Comparison of ENCODE assay signal across 26 cellular contexts in the genomic region with DNA sequence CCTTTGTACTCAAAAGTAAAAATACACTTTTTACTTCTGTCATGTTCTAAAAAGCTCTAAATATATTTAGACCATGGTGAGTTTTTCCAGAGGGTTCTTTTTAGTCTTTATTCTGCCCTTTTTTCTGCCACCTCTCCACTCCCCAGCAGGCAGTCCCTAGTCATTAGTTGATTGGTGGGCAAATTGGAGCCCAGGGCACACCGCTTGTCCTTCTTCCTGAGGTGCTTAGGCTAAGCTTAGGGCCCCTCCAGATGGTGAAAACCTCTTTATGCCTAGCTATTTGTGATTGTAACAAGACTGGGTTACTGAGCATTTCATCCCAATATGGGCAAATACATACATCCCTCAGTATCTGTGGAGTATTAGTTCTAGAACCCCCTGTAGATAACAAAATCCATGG. TPM values are rescaled to one million over a fixed set of nuclear protein-coding genes. Genes with fewer than 3 reads are reported as not detected.
DNase-seq lines count a peak whose midpoint lies in the region; ATAC-seq and TF ChIP-seq lines count a peak whose summit lies in the region.
"Had no signal": no experiment of that assay in that cellular context is flagged by ENCODE, and none has a peak within 500 bp of the region (broad histone marks: within the 10 kb centered on the region; RNA-seq: fewer than 3 reads in every experiment).

No MANE protein-coding gene starts in this region.

- H3K36me3 Mint-ChIP-seq in activated CD4-positive, alpha-beta T cell treated with anti-CD3 and anti-CD28 coated beads, Interleukin-2, amount 10 ng/mL, durations not matched to agents 7 days and 5 days (ENCODE audit: low read depth), result peaks cover 2% of the 10 kb centered on the region
- peaks cover 11% of the 10 kb centered on the region for H3K36me3 Mint-ChIP-seq in activated naive CD8-positive, alpha-beta T cell treated with anti-CD3 and anti-CD28 coated beads, Interleukin-2, amount 10 ng/mL, durations not matched to agents 7 days and 5 days
- H3K36me3 Mint-ChIP-seq in activated naive CD8-positive, alpha-beta T cell treated with anti-CD3 and anti-CD28 coated beads for 36 hours, result peaks cover 7% of the 10 kb centered on the region
- H3K36me3 Mint-ChIP-seq in activated T-helper 1 cell treated with anti-CD3 and anti-CD28 coated beads, Interleukin-12 subunit alpha, Interleukin-12 subunit beta, Interleukin-2, Interleukin-4 antibody, amounts not matched to agents 30 ng/mL and 10 ng/mL and 1 ng/mL, durations not matched to agents 14 hours and 24 hours and 36 hours (ENCODE audit: low read depth), result peaks cover 4% of the 10 kb centered on the region
- H3K36me3 Mint-ChIP-seq in natural killer cell, result no peaks in the 10 kb centered on the region

- no peaks in the 10 kb centered on the region for H3K9me3 Mint-ChIP-seq in activated CD4-positive, alpha-beta T cell treated with anti-CD3 and anti-CD28 coated beads, Interleukin-2, amount 10 ng/mL, durations not matched to agents 7 days and 5 days
- H3K9me3 Mint-ChIP-seq in activated naive CD8-positive, alpha-beta T cell treated with anti-CD3 and anti-CD28 coated beads, Interleukin-2, amount 10 ng/mL, durations not matched to agents 7 days and 5 days, result peaks cover 3% of the 10 kb centered on the region
- no peaks in the 10 kb centered on the region for H3K9me3 Mint-ChIP-seq in activated naive CD8-positive, alpha-beta T cell treated with anti-CD3 and anti-CD28 coated beads for 36 hours
- no peaks in the 10 kb centered on the region for H3K9me3 Mint-ChIP-seq in activated T-helper 1 cell treated with anti-CD3 and anti-CD28 coated beads, Interleukin-12 subunit alpha, Interleukin-12 subunit beta, Interleukin-2, Interleukin-4 antibody, amounts not matched to agents 30 ng/mL and 10 ng/mL and 1 ng/mL, durations not matched to agents 14 hours and 24 hours and 36 hours
- H3K9me3 Mint-ChIP-seq in natural killer cell, result no peaks in the 10 kb centered on the region
- H3K9me3 Mint-ChIP-seq: CD8-positive, alpha-beta T cell; HFFc6 had no signal

- peak overlapping the region; percentile 8 for H3K4me3 Mint-ChIP-seq in activated CD4-positive, alpha-beta T cell treated with anti-CD3 and anti-CD28 coated beads, Interleukin-2, amount 10 ng/mL, durations not matched to agents 7 days and 5 days
- peak overlapping the region; percentile 65 for H3K4me3 Mint-ChIP-seq in activated naive CD8-positive, alpha-beta T cell treated with anti-CD3 and anti-CD28 coated beads, Interleukin-2, amount 10 ng/mL, durations not matched to agents 7 days and 5 days
- H3K4me3 Mint-ChIP-seq in activated naive CD8-positive, alpha-beta T cell treated with anti-CD3 and anti-CD28 coated beads for 36 hours, result no peak overlapping the region
- H3K4me3 Mint-ChIP-seq in activated T-helper 1 cell treated with anti-CD3 and anti-CD28 coated beads, Interleukin-12 subunit alpha, Interleukin-12 subunit beta, Interleukin-2, Interleukin-4 antibody, amounts not matched to agents 30 ng/mL and 10 ng/mL and 1 ng/mL, durations not matched to agents 14 hours and 24 hours and 36 hours, result peak overlapping the region; percentile 3
- H3K4me3 Mint-ChIP-seq in natural killer cell, result no peak overlapping the region
- H3K4me3 Mint-ChIP-seq: CD8-positive, alpha-beta T cell; HFFc6 had no signal

- H3K4me1 Mint-ChIP-seq in activated CD4-positive, alpha-beta T cell treated with anti-CD3 and anti-CD28 coated beads, Interleukin-2, amount 10 ng/mL, durations not matched to agents 7 days and 5 days, result peaks cover 16% of the 10 kb centered on the region
- peaks cover 18% of the 10 kb centered on the region for H3K4me1 Mint-ChIP-seq in activated naive CD8-positive, alpha-beta T cell treated with anti-CD3 and anti-CD28 coated beads, Interleukin-2, amount 10 ng/mL, durations not matched to agents 7 days and 5 days
- peaks cover 12% of the 10 kb centered on the region for H3K4me1 Mint-ChIP-seq in activated naive CD8-positive, alpha-beta T cell treated with anti-CD3 and anti-CD28 coated beads for 36 hours
- H3K4me1 Mint-ChIP-seq in activated T-helper 1 cell treated with anti-CD3 and anti-CD28 coated beads, Interleukin-12 subunit alpha, Interleukin-12 subunit beta, Interleukin-2, Interleukin-4 antibody, amounts not matched to agents 30 ng/mL and 10 ng/mL and 1 ng/mL, durations not matched to agents 14 hours and 24 hours and 36 hours (ENCODE audit: low read depth), result peaks cover 16% of the 10 kb centered on the region
- peaks cover 5 to 7% of the 10 kb centered on the region in 2 donors for H3K4me1 Mint-ChIP-seq in natural killer cell

- ATAC-seq in activated naive CD8-positive, alpha-beta T cell treated with anti-CD3 and anti-CD28 coated beads, Interleukin-2, amount 10 ng/mL, durations not matched to agents 7 days and 5 days (ENCODE audit: low read depth), result no peak
- ATAC-seq in HG03571 (IDR thresholded peaks at IDR 0.05; ENCODE audit: unreplicated experiment) (no peak), natural killer cell (no peak)
- ATAC-seq: A549; CD8-positive, alpha-beta T cell; GM12878; Right ventricle myocardium inferior had no signal

- TF ChIP-seq CTCF in natural killer cell (IDR thresholded peaks at IDR 0.05), result no peak

- H3K27ac Mint-ChIP-seq in activated CD4-positive, alpha-beta T cell treated with anti-CD3 and anti-CD28 coated beads, Interleukin-2, amount 10 ng/mL, durations not matched to agents 7 days and 5 days, result peak overlapping the region; percentile 32
- H3K27ac Mint-ChIP-seq in activated naive CD8-positive, alpha-beta T cell treated with anti-CD3 and anti-CD28 coated beads, Interleukin-2, amount 10 ng/mL, durations not matched to agents 7 days and 5 days, result peak overlapping the region; percentile 31
- no peak overlapping the region for H3K27ac Mint-ChIP-seq in activated naive CD8-positive, alpha-beta T cell treated with anti-CD3 and anti-CD28 coated beads for 36 hours
- H3K27ac Mint-ChIP-seq in activated T-helper 1 cell treated with anti-CD3 and anti-CD28 coated beads, Interleukin-12 subunit alpha, Interleukin-12 subunit beta, Interleukin-2, Interleukin-4 antibody, amounts not matched to agents 30 ng/mL and 10 ng/mL and 1 ng/mL, durations not matched to agents 14 hours and 24 hours and 36 hours, result peak overlapping the region; percentile 43
- H3K27ac Mint-ChIP-seq in natural killer cell, result no peak overlapping the region
- H3K27ac Mint-ChIP-seq: CD8-positive, alpha-beta T cell; HFFc6 had no signal

- POLR2A ChIA-PET in activated CD4-positive, alpha-beta T cell treated with anti-CD3 and anti-CD28 coated beads, Interleukin-2, amount 10 ng/mL, durations not matched to agents 7 days and 5 days (lab: Charles Lee), result no interaction called here
- POLR2A ChIA-PET in activated naive CD8-positive, alpha-beta T cell treated with anti-CD3 and anti-CD28 coated beads, Interleukin-2, amount 10 ng/mL, durations not matched to agents 7 days and 5 days (lab: Charles Lee), result no interaction called here

- DNase-seq in activated CD4-positive, alpha-beta T cell treated with anti-CD3 and anti-CD28 coated beads, Interleukin-2, amount 10 ng/mL, durations not matched to agents 7 days and 5 days, result no peak
- DNase-seq in activated CD4-positive, alpha-beta T cell treated with anti-CD3 and anti-CD28 coated beads for 4 hours, result no peak
- DNase-seq in activated naive CD8-positive, alpha-beta T cell treated with anti-CD3 and anti-CD28 coated beads, Interleukin-2, amount 10 ng/mL, durations not matched to agents 7 days and 5 days, result no peak
- DNase-seq in activated naive CD8-positive, alpha-beta T cell treated with anti-CD3 and anti-CD28 coated beads for 36 hours, result no peak
- DNase-seq in activated T-helper 1 cell treated with anti-CD3 and anti-CD28 coated beads, Interleukin-12 subunit alpha, Interleukin-12 subunit beta, Interleukin-2, Interleukin-4 antibody, amounts not matched to agents 30 ng/mL and 10 ng/mL and 1 ng/mL, durations not matched to agents 14 hours and 24 hours and 36 hours (ENCODE audit: low spot score), result no peak
- no peak for DNase-seq in natural killer cell
- DNase-seq: AML-193; Caco-2; CD8-positive, alpha-beta T cell; EL; GDM1; GOT3; HFFc6; KBM-7; MG63; NCI-H2029; NCI-H446; NCI-H524 treated with DMSO at 0.1 percent for 48 hours; NCI-H774; PC-9; SJCRH30 had no signal

- no peaks in the 10 kb centered on the region for H3K27me3 Mint-ChIP-seq in activated CD4-positive, alpha-beta T cell treated with anti-CD3 and anti-CD28 coated beads, Interleukin-2, amount 10 ng/mL, durations not matched to agents 7 days and 5 days
- H3K27me3 Mint-ChIP-seq in activated naive CD8-positive, alpha-beta T cell treated with anti-CD3 and anti-CD28 coated beads, Interleukin-2, amount 10 ng/mL, durations not matched to agents 7 days and 5 days, result peaks cover 5% of the 10 kb centered on the region
- H3K27me3 Mint-ChIP-seq in activated naive CD8-positive, alpha-beta T cell treated with anti-CD3 and anti-CD28 coated beads for 36 hours, result no peaks in the 10 kb centered on the region
- no peaks in the 10 kb centered on the region for H3K27me3 Mint-ChIP-seq in activated T-helper 1 cell treated with anti-CD3 and anti-CD28 coated beads, Interleukin-12 subunit alpha, Interleukin-12 subunit beta, Interleukin-2, Interleukin-4 antibody, amounts not matched to agents 30 ng/mL and 10 ng/mL and 1 ng/mL, durations not matched to agents 14 hours and 24 hours and 36 hours (ENCODE audit: insufficient read depth)
- no peaks in the 10 kb centered on the region for H3K27me3 Mint-ChIP-seq in natural killer cell (ENCODE audit: low read depth in 2 of 2)

- CTCF ChIA-PET in activated CD4-positive, alpha-beta T cell treated with anti-CD3 and anti-CD28 coated beads, Interleukin-2, amount 10 ng/mL, durations not matched to agents 7 days and 5 days (lab: Charles Lee), result no interaction called here

- intact Hi-C loops in activated T-helper 1 cell treated with anti-CD3 and anti-CD28 coated beads, Interleukin-12 subunit alpha, Interleukin-12 subunit beta, Interleukin-2, Interleukin-4 antibody, amounts not matched to agents 30 ng/mL and 10 ng/mL and 1 ng/mL, durations not matched to agents 14 hours and 24 hours and 36 hours (cut with micrococcal nuclease), result no loop called here
- intact Hi-C loops in natural killer cell (cut with micrococcal nuclease), result no loop called here

RNA-seq across cellular contexts. Expression of gene TREML1, which starts 6.2 kb away (rescaled TPM):
- total RNA-seq in activated CD4-positive, alpha-beta T cell treated with anti-CD3 and anti-CD28 coated beads, Interleukin-2, amount 10 ng/mL, durations not matched to agents 7 days and 5 days, result not detected
- total RNA-seq in activated naive CD8-positive, alpha-beta T cell treated with anti-CD3 and anti-CD28 coated beads, Interleukin-2, amount 10 ng/mL, durations not matched to agents 7 days and 5 days, result not detected
- not detected for total RNA-seq in activated naive CD8-positive, alpha-beta T cell treated with anti-CD3 and anti-CD28 coated beads for 36 hours
- not detected in 2 replicates for total RNA-seq in activated T-helper 1 cell treated with anti-CD3 and anti-CD28 coated beads, Interleukin-12 subunit alpha, Interleukin-12 subunit beta, Interleukin-2, Interleukin-4 antibody, amounts not matched to agents 30 ng/mL and 10 ng/mL and 1 ng/mL, durations not matched to agents 14 hours and 24 hours and 36 hours
- 1 to 10 TPM; 1.4 to 8.6 (median 3.4) TPM for total RNA-seq in natural killer cell
- total RNA-seq: Caco-2; CD8-positive, alpha-beta T cell; GM12878; HFFc6; PC-9; Right ventricle myocardium inferior; RPMI7951; SJCRH30 had no signal

RNA-seq across cellular contexts. Expression of gene TREM2, which starts 15.0 kb away (rescaled TPM):
- total RNA-seq in activated CD4-positive, alpha-beta T cell treated with anti-CD3 and anti-CD28 coated beads, Interleukin-2, amount 10 ng/mL, durations not matched to agents 7 days and 5 days, result not detected
- 1 to 10 TPM; 1.9 to 2.8 TPM for total RNA-seq in activated naive CD8-positive, alpha-beta T cell treated with anti-CD3 and anti-CD28 coated beads, Interleukin-2, amount 10 ng/mL, durations not matched to agents 7 days and 5 days
- not detected for total RNA-seq in activated naive CD8-positive, alpha-beta T cell treated with anti-CD3 and anti-CD28 coated beads for 36 hours
- total RNA-seq in activated T-helper 1 cell treated with anti-CD3 and anti-CD28 coated beads, Interleukin-12 subunit alpha, Interleukin-12 subunit beta, Interleukin-2, Interleukin-4 antibody, amounts not matched to agents 30 ng/mL and 10 ng/mL and 1 ng/mL, durations not matched to agents 14 hours and 24 hours and 36 hours, result not detected in 2 replicates
- total RNA-seq in natural killer cell, result not detected
- total RNA-seq: Caco-2; CD8-positive, alpha-beta T cell; GM12878; HFFc6; PC-9; RPMI7951 had no signal

RNA-seq across cellular contexts. Expression of gene TREML2, which starts 53.0 kb away (rescaled TPM):
- 10 to 100 TPM; 22.9 to 25.8 TPM for total RNA-seq in activated CD4-positive, alpha-beta T cell treated with anti-CD3 and anti-CD28 coated beads, Interleukin-2, amount 10 ng/mL, durations not matched to agents 7 days and 5 days
- 10 to 100 TPM; 13.5 to 14.9 TPM for total RNA-seq in activated naive CD8-positive, alpha-beta T cell treated with anti-CD3 and anti-CD28 coated beads, Interleukin-2, amount 10 ng/mL, durations not matched to agents 7 days and 5 days
- 1 to 10 TPM; 8.9 TPM for total RNA-seq in activated naive CD8-positive, alpha-beta T cell treated with anti-CD3 and anti-CD28 coated beads for 36 hours
- total RNA-seq in activated T-helper 1 cell treated with anti-CD3 and anti-CD28 coated beads, Interleukin-12 subunit alpha, Interleukin-12 subunit beta, Interleukin-2, Interleukin-4 antibody, amounts not matched to agents 30 ng/mL and 10 ng/mL and 1 ng/mL, durations not matched to agents 14 hours and 24 hours and 36 hours, result 4.5 and 4.9 TPM in 2 replicates
- 1 to 10 TPM in 2 of 3 donors, under 1 TPM in 1; 0.75 to 3.0 (median 1.0) TPM for total RNA-seq in natural killer cell
- total RNA-seq: Caco-2, HFFc6, PC-9, RPMI7951 had no signal

Comparison
In these comparisons a context has a peak if more than half of its experiments do, and no peak if none do; other contexts are left out.
1. H3K27ac Mint-ChIP-seq: peak in activated CD4-positive, alpha-beta T cell treated with anti-CD3 and anti-CD28 coated beads, Interleukin-2, amount 10 ng/mL, durations not matched to agents 7 days and 5 days (single experiment), activated naive CD8-positive, alpha-beta T cell treated with anti-CD3 and anti-CD28 coated beads, Interleukin-2, amount 10 ng/mL, durations not matched to agents 7 days and 5 days (single experiment) and activated T-helper 1 cell treated with anti-CD3 and anti-CD28 coated beads, Interleukin-12 subunit alpha, Interleukin-12 subunit beta, Interleukin-2, Interleukin-4 antibody, amounts not matched to agents 30 ng/mL and 10 ng/mL and 1 ng/mL, durations not matched to agents 14 hours and 24 hours and 36 hours (single experiment); none in activated naive CD8-positive, alpha-beta T cell treated with anti-CD3 and anti-CD28 coated beads for 36 hours (single experiment) and natural killer cell (0 of 2).
2. H3K4me3 Mint-ChIP-seq: peak in activated CD4-positive, alpha-beta T cell treated with anti-CD3 and anti-CD28 coated beads, Interleukin-2, amount 10 ng/mL, durations not matched to agents 7 days and 5 days (single experiment), activated naive CD8-positive, alpha-beta T cell treated with anti-CD3 and anti-CD28 coated beads, Interleukin-2, amount 10 ng/mL, durations not matched to agents 7 days and 5 days (single experiment) and activated T-helper 1 cell treated with anti-CD3 and anti-CD28 coated beads, Interleukin-12 subunit alpha, Interleukin-12 subunit beta, Interleukin-2, Interleukin-4 antibody, amounts not matched to agents 30 ng/mL and 10 ng/mL and 1 ng/mL, durations not matched to agents 14 hours and 24 hours and 36 hours (single experiment); none in activated naive CD8-positive, alpha-beta T cell treated with anti-CD3 and anti-CD28 coated beads for 36 hours (single experiment) and natural killer cell (single experiment).